In the genomic region with DNA sequence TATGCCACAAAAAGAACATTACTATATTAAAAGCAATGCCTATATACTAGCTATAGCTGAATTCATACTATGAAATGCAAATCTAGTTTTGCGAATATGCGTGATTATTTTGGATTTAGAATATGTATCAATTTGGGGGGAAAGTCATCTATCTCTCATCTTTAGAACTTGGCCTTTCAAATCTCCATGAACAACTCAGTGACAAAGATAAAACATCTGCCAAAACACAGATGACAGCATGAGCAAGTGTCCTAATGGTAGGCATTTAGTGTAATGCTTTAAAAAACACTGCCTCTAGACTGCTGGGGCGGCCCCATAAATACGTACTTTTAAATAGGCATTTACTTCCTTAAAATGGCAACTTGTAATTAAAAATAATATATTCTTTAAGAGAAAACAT, we compare ENCODE assay signal across 10 cellular contexts. TPM values are rescaled to one million over a fixed set of nuclear protein-coding genes. Genes with fewer than 3 reads are reported as not detected.
DNase-seq lines count a peak whose midpoint lies in the region; ATAC-seq and TF ChIP-seq lines count a peak whose summit lies in the region.
"Had no signal": no experiment of that assay in that cellular context is flagged by ENCODE, and none has a peak within 500 bp of the region (broad histone marks: within the 10 kb centered on the region; RNA-seq: fewer than 3 reads in every experiment).

No MANE protein-coding gene starts in this region.

- H3K4me1 ChIP-seq in left ventricle myocardium inferior (peaks cover 64% of the 10 kb centered on the region), right cardiac atrium (ENCODE audit: control insufficient read depth, insufficient read depth, low read length) (no peaks in the 10 kb centered on the region)

- DNase-seq in left ventricle myocardium inferior = no peak
- DNase-seq in right cardiac atrium = no peak
- no peak for DNase-seq in activated CD4-positive, alpha-beta memory T cell treated with anti-CD3 and anti-CD28 coated beads for 36 hours
- DNase-seq in memory B cell (ENCODE audit: low spot score in 2 of 2) = no peak
- no peak for DNase-seq in NCI-H82 treated with DMSO at 0.1 percent for 48 hours (lab: John Stamatoyannopoulos, UW; ENCODE audit: unreplicated experiment)
- DNase-seq: H9, retina had no signal

- H3K27ac ChIP-seq in left ventricle myocardium inferior (replicated peaks) = no peak overlapping the region
- no peak overlapping the region for H3K27ac ChIP-seq in right cardiac atrium (ENCODE audit: low read length)

- no peaks in the 10 kb centered on the region for H3K27me3 Mint-ChIP-seq in activated CD4-positive, alpha-beta memory T cell treated with anti-CD3 and anti-CD28 coated beads for 36 hours
- H3K27me3 Mint-ChIP-seq in memory B cell = no peaks in the 10 kb centered on the region

- H3K9me3 ChIP-seq in left ventricle myocardium inferior (replicated peaks) (no peaks in the 10 kb centered on the region), right cardiac atrium (ENCODE audit: control insufficient read depth, low read length) (no peaks in the 10 kb centered on the region)

- ATAC-seq in right cardiac atrium (no peak), memory B cell (ENCODE audit: low read depth) (no peak), GM18861 (IDR thresholded peaks at IDR 0.05; ENCODE audit: unreplicated experiment) (no peak), GM19455 (IDR thresholded peaks at IDR 0.05; ENCODE audit: unreplicated experiment) (no peak), GM19395 (IDR thresholded peaks at IDR 0.05; ENCODE audit: unreplicated experiment) (no peak)

- H3K9me3 Mint-ChIP-seq in activated CD4-positive, alpha-beta memory T cell treated with anti-CD3 and anti-CD28 coated beads for 36 hours = peaks cover 2% of the 10 kb centered on the region
- H3K9me3 Mint-ChIP-seq in memory B cell = no peaks in the 10 kb centered on the region

- peak overlapping the region; percentile 95 for H3K4me3 ChIP-seq in left ventricle myocardium inferior
- H3K4me3 ChIP-seq in right cardiac atrium (ENCODE audit: low read length) = no peak overlapping the region

- H3K36me3 ChIP-seq in left ventricle myocardium inferior = no peaks in the 10 kb centered on the region

- peaks cover 18% of the 10 kb centered on the region for H3K4me1 Mint-ChIP-seq in activated CD4-positive, alpha-beta memory T cell treated with anti-CD3 and anti-CD28 coated beads for 36 hours (ENCODE audit: low read depth)
- peaks cover 22% of the 10 kb centered on the region for H3K4me1 Mint-ChIP-seq in memory B cell

- CTCF ChIA-PET in activated CD4-positive, alpha-beta memory T cell treated with anti-CD3 and anti-CD28 coated beads for 36 hours (lab: Charles Lee) = interaction anchor here (1.7 kb wide), 1 partner anchor 38 kb away, joined by 7 read pairs; no protein-coding TSS in a partner anchor

- H3K36me3 Mint-ChIP-seq in activated CD4-positive, alpha-beta memory T cell treated with anti-CD3 and anti-CD28 coated beads for 36 hours = peaks cover 9% of the 10 kb centered on the region
- no peaks in the 10 kb centered on the region for H3K36me3 Mint-ChIP-seq in memory B cell

- TF ChIP-seq CTCF in left ventricle myocardium inferior (IDR thresholded peaks at IDR 0.05; ENCODE audit: borderline replicate concordance) = no peak

- H3K4me3 Mint-ChIP-seq in activated CD4-positive, alpha-beta memory T cell treated with anti-CD3 and anti-CD28 coated beads for 36 hours = peak overlapping the region; percentile 65
- H3K4me3 Mint-ChIP-seq in memory B cell = peak overlapping the region; percentile 68
- H3K4me3 Mint-ChIP-seq: H9 had no signal

- H3K27ac Mint-ChIP-seq in activated CD4-positive, alpha-beta memory T cell treated with anti-CD3 and anti-CD28 coated beads for 36 hours = peak overlapping the region; percentile 55
- no peak overlapping the region for H3K27ac Mint-ChIP-seq in memory B cell
- H3K27ac Mint-ChIP-seq: H9 had no signal

- H3K27me3 ChIP-seq in left ventricle myocardium inferior (ENCODE audit: low read depth) (no peaks in the 10 kb centered on the region), right cardiac atrium (ENCODE audit: control insufficient read depth, insufficient read depth) (no peaks in the 10 kb centered on the region)

- POLR2A ChIA-PET in activated CD4-positive, alpha-beta memory T cell treated with anti-CD3 and anti-CD28 coated beads for 36 hours (lab: Charles Lee) = interaction anchor here (1.0 to 12.0 kb wide), 9 partner anchors 14 to 214 kb away, joined by 3 to 147 read pairs (median 10); a partner anchor contains a TSS

- WGBS in right cardiac atrium = 77% methylated on average over 4 of the region's 4 CpGs

- intact Hi-C loops in left ventricle myocardium inferior (cut with micrococcal nuclease) (no loop called here), right cardiac atrium (cut with DNase I) (loop anchor here in 1 of 4 donors (10.0 kb wide), 1 partner anchor 143 kb away; no protein-coding TSS in a partner anchor)
- intact Hi-C loops in activated CD4-positive, alpha-beta memory T cell treated with anti-CD3 and anti-CD28 coated beads for 36 hours (cut with micrococcal nuclease) = loop anchor here (1.0 to 5.0 kb wide), 11 partner anchors 8 to 749 kb away; a partner anchor contains a TSS

RNA-seq across cellular contexts. Expression of a gene that starts 2.7 kb away (rescaled TPM):
- total RNA-seq in left ventricle myocardium inferior (35.9 TPM), right cardiac atrium (10 to 100 TPM; 53.5 to 96.6 (median 72.1) TPM)
- polyA plus RNA-seq in right cardiac atrium = 42.6 TPM
- total RNA-seq in activated CD4-positive, alpha-beta memory T cell treated with anti-CD3 and anti-CD28 coated beads for 36 hours = 100 to 1,000 TPM; 122 to 124 TPM
